11 cellular contexts compared by ENCODE assay signal in the genomic region with DNA sequence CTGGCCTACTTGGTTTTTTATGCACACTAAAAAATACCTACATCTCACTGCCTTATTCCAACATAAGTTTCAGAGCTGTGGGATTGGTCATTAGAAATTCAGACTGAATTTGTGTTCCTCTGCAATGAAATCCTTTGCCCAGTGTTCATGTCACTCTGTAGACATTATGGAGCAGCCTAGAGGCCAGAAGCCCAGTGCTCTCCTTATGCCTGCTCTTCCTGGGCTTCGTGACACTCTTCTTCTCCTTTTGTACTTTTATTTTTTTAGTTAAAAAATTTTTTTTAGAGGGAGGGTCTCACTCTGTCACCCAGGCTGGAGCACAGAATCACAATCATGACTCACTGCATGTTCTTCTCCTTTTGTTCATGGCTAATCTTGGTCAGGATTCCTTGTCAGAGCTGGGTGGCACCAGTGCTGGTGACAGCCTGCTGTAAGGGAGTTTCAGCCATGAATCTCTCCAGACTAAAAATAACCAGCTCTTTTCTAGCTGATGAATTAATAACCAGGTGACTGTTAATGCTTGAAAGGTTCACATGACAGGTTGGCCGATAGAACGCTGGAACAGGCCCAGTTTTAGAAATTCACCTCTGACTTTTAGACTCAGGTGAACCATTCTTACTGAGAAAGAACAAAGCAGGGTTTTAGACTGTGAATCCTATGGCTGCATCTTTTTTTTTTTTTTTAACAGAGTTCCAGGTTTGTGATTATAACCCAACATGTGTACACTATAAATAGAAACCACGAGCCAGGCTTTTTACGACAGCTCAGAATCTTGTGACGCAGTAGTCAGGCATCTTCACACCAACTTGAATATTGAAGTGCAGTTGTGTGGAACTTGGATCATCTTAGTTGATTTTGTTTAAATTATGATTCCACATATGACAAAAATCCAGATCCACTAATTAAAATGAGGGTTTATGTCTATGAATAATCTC. TPM values are rescaled to one million over a fixed set of nuclear protein-coding genes. Genes with fewer than 3 reads are reported as not detected.
DNase-seq lines count a peak whose midpoint lies in the region; ATAC-seq, FAIRE-seq and TF ChIP-seq lines count a peak whose summit lies in the region.
"Had no signal": no experiment of that assay in that cellular context is flagged by ENCODE, and none has a peak within 500 bp of the region (broad histone marks: within the 10 kb centered on the region; RNA-seq: fewer than 3 reads in every experiment).

No MANE protein-coding gene starts in this region.

- H3K27ac ChIP-seq in A549 (peak overlapping the region; percentile 9 to 38; a peak in 1 of 6 replicates), muscle layer of duodenum (ENCODE audit: low read length) (peak overlapping the region; percentile 57)

- TF ChIP-seq POLR2A in A549 (IDR thresholded peaks at IDR 0.05; ENCODE audit: low read length): no peak

- H3K4me2 ChIP-seq in A549: peak overlapping the region; percentile 12; the same call in 1 of the 3 replicates

- WGBS in A549 (ENCODE audit: missing lambda C conversion rate): 60% methylated on average over 6 of the region's 6 CpGs

- no peak overlapping the region for H3K4me3 ChIP-seq in A549
- H3K4me3 ChIP-seq in endocrine pancreas (ENCODE audit: control insufficient read depth, insufficient read depth, low read length): peak overlapping the region; percentile 20
- H3K4me3 ChIP-seq in muscle layer of duodenum (ENCODE audit: low read depth in 1 of 2, low read length in 2 of 2): no peak overlapping the region

- no peaks in the 10 kb centered on the region for H3K27me3 ChIP-seq in endocrine pancreas (ENCODE audit: control insufficient read depth, insufficient read depth, low read length)
- H3K27me3 ChIP-seq in muscle layer of duodenum (ENCODE audit: low read depth, low read length): no peaks in the 10 kb centered on the region

- no peak for TF ChIP-seq EP300 in A549 (IDR thresholded peaks at IDR 0.05)

- H3K9me3 ChIP-seq in A549 (no peaks in the 10 kb centered on the region), endocrine pancreas (ENCODE audit: control insufficient read depth, low read length) (no peaks in the 10 kb centered on the region), muscle layer of duodenum (ENCODE audit: control insufficient read depth in 1 of 2, low read length in 2 of 2) (no peaks in the 10 kb centered on the region)

- H3K4me1 ChIP-seq in A549: peaks cover 30% of the 10 kb centered on the region
- peaks cover 30% of the 10 kb centered on the region for H3K4me1 ChIP-seq in endocrine pancreas (ENCODE audit: control insufficient read depth, insufficient read depth, low read length)
- peaks cover 0 to 20% of the 10 kb centered on the region in 2 donors for H3K4me1 ChIP-seq in muscle layer of duodenum (ENCODE audit: control insufficient read depth in 1 of 2, insufficient read depth in 2 of 2, low read length in 2 of 2)

- TF ChIP-seq CTCF in A549 (IDR thresholded peaks at IDR 0.05): no peak

- no peak for DNase-seq in A549 (ENCODE audit: low read depth in 1 of 2, low spot score in 1 of 2)
- no peak for DNase-seq in NCI-H82 (lab: John Stamatoyannopoulos, UW)
- no peak for DNase-seq in activated CD8-positive, alpha-beta memory T cell treated with anti-CD3 and anti-CD28 coated beads, Interleukin-2, amount 50 U/mL, for 48 hours
- DNase-seq: activated CD8-positive, alpha-beta memory T cell treated with anti-CD3 and anti-CD28 coated beads for 24 hours; NCI-H1092; RPMI8226 had no signal

- CTCF ChIA-PET in A549 (lab: Yijun Ruan, JAX): interaction anchor here (0.6 to 1.3 kb wide), 3 partner anchors 9 to 176 kb away, joined by 3 read pairs; no protein-coding TSS in a partner anchor

- POLR2A ChIA-PET in A549 (lab: Yijun Ruan, JAX): no interaction called here

- H3K36me3 ChIP-seq in endocrine pancreas (ENCODE audit: control insufficient read depth, insufficient read depth, low read length) (no peaks in the 10 kb centered on the region), muscle layer of duodenum (ENCODE audit: control insufficient read depth in 1 of 2, insufficient read depth in 2 of 2, low read length in 2 of 2) (peaks cover 44 to 46% of the 10 kb centered on the region in 2 donors)

- ATAC-seq in A549 (peak in 1 of 2 experiments; percentile 38; a peak in 1 of 6 replicates), HG02970 (IDR thresholded peaks at IDR 0.05; ENCODE audit: low FRiP score, unreplicated experiment) (peak; percentile 51), HG02938 (IDR thresholded peaks at IDR 0.05; ENCODE audit: unreplicated experiment) (no peak), HG02973 (IDR thresholded peaks at IDR 0.05; ENCODE audit: unreplicated experiment) (no peak)

- no peak for FAIRE-seq in A549 (lab: Jason Lieb, UNC)

- H3K9ac ChIP-seq in endocrine pancreas (ENCODE audit: control insufficient read depth, insufficient read depth, low read length): no peak overlapping the region

- TF ChIP-seq RAD21 in A549 (conservative IDR thresholded peaks at IDR 0.05 in 1 of 2, IDR thresholded peaks at IDR 0.05 in 1 of 2): no peak

TF ChIP-seq in A549, 52 proteins besides CTCF, POLR2A, EP300 and RAD21:
- no peak for TF ChIP-seq PHF8 (IDR thresholded peaks at IDR 0.05; ENCODE audit: borderline replicate concordance, low read depth)
- no peak for TF ChIP-seq CEBPB (IDR thresholded peaks at IDR 0.05)
- TF ChIP-seq, protein P1, sequence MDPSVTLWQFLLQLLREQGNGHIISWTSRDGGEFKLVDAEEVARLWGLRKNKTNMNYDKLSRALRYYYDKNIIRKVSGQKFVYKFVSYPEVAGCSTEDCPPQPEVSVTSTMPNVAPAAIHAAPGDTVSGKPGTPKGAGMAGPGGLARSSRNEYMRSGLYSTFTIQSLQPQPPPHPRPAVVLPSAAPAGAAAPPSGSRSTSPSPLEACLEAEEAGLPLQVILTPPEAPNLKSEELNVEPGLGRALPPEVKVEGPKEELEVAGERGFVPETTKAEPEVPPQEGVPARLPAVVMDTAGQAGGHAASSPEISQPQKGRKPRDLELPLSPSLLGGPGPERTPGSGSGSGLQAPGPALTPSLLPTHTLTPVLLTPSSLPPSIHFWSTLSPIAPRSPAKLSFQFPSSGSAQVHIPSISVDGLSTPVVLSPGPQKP (IDR thresholded peaks at IDR 0.05; ENCODE audit: low read depth, low read length): no peak
- TF ChIP-seq HOXA7 (CRISPR knock-in tag; IDR thresholded peaks at IDR 0.05): no peak
- no peak for TF ChIP-seq MAZ (IDR thresholded peaks at IDR 0.05; ENCODE audit: borderline replicate concordance, low read depth, low read length)
- no peak for TF ChIP-seq ZSCAN20 (CRISPR knock-in tag; IDR thresholded peaks at IDR 0.05)
- TF ChIP-seq CHD4 (IDR thresholded peaks at IDR 0.05; ENCODE audit: borderline replicate concordance): no peak
- no peak for TF ChIP-seq ESRRA (IDR thresholded peaks at IDR 0.05; ENCODE audit: borderline replicate concordance, low read length)
- no peak for TF ChIP-seq JUN (IDR thresholded peaks at IDR 0.05)
- TF ChIP-seq TP53 (CRISPR knock-in tag; IDR thresholded peaks at IDR 0.05): no peak
- no peak for TF ChIP-seq ZFP36 (IDR thresholded peaks at IDR 0.05; ENCODE audit: borderline replicate concordance, partially characterized antibody)
- no peak for TF ChIP-seq ZNF302 (CRISPR knock-in tag; IDR thresholded peaks at IDR 0.05)
- TF ChIP-seq HOXB5 (CRISPR knock-in tag; IDR thresholded peaks at IDR 0.05): no peak
- TF ChIP-seq BHLHE40 (IDR thresholded peaks at IDR 0.05; ENCODE audit: low read depth, low read length): no peak
- TF ChIP-seq SMC3 (IDR thresholded peaks at IDR 0.05): no peak
- TF ChIP-seq RNF2 (IDR thresholded peaks at IDR 0.05; ENCODE audit: borderline replicate concordance, low read depth): no peak

RNA-seq across cellular contexts. Expression of a gene that starts 34.0 kb away (rescaled TPM):
- polyA plus RNA-seq in A549 (2011; rRNA removed) (0.12 and 0.13 TPM in 2 replicates), A549 (2017; fragmentation: RNase III; extraction: RNeasy Plus Mini Kit Qiagen cat#74134 plus additional on column Dnase treatment) (not detected in 3 replicates)
- polyA plus RNA-seq in A549 (2012; cell fraction: cytosol; rRNA removed): not detected in 2 replicates
- polyA plus RNA-seq in A549 (2012; cell fraction: nucleus; rRNA removed): 0.01 TPM in 1 of 2 replicates, not detected in the other
- polyA minus RNA-seq in A549 (2011; rRNA and poly(A)+ RNA removed): not detected in 2 replicates
